In genomic region chr9:128296340-128297220, GRCh38 we compare ENCODE assay signal across 27 cellular contexts. TPM values are rescaled to one million over a fixed set of nuclear protein-coding genes. Genes with fewer than 3 reads are reported as not detected.
A peak's percentile ranks its signal among the peaks of the same experiment; 100 is the strongest.
DNase-seq lines count a peak whose midpoint lies in the region; ATAC-seq, FAIRE-seq and TF ChIP-seq lines count a peak whose summit lies in the region.
"Had no signal": no experiment of that assay in that cellular context is flagged by ENCODE, and none has a peak within 500 bp of the region (broad histone marks: within the 10 kb centered on the region; RNA-seq: fewer than 3 reads in every experiment).

No MANE protein-coding gene starts in this region.

- H3K9me3 Mint-ChIP-seq in effector memory CD8-positive, alpha-beta T cell, result no peaks in the 10 kb centered on the region
- H3K9me3 Mint-ChIP-seq: activated T-cell treated with anti-CD3 and anti-CD28 coated beads, Interleukin-2, amount 50 U/mL, for 24 hours; CD4-positive, CD25-positive, alpha-beta regulatory T cell; dendritic cell treated with granulocyte-macrophage colony-stimulating factor and Interleukin-4, amounts not matched to agents 40 ng/mL and 50 ng/mL, for 4 days; stimulated activated naive CD8-positive, alpha-beta T cell treated with anti-CD3 and anti-CD28 coated beads, Interleukin-15, Interleukin-2, amounts not matched to agents 100 ng/mL and 50 ng/mL, for 24 hours; T-helper 2 cell treated with Interferon-gamma antibody and Interleukin-4, amounts not matched to agents 5 μg/mL and 100 μg/mL, for 36 hours had no signal

- H4K91ac ChIP-seq in IMR-90 (ENCODE audit: insufficient read depth, low read depth, low read length), result peak overlapping the region; percentile 63
- no peak overlapping the region for H4K91ac ChIP-seq in trophoblast cell (ENCODE audit: low read depth, low read length)

- H2BK120ac ChIP-seq in IMR-90 (ENCODE audit: low read depth, low read length) (peak overlapping the region; percentile 46), trophoblast cell (ENCODE audit: insufficient read depth, low read length, poor library complexity) (no peak overlapping the region)

- no peak overlapping the region for H2BK12ac ChIP-seq in trophoblast cell (ENCODE audit: low read length)

- H2AFZ ChIP-seq in IMR-90 (replicated peaks; ENCODE audit: low read length, poor library complexity) (no peak overlapping the region), trophoblast cell (ENCODE audit: insufficient read depth, low read length, poor library complexity) (no peak overlapping the region)

- no peaks in the 10 kb centered on the region for H3K4me1 Mint-ChIP-seq in effector memory CD8-positive, alpha-beta T cell (ENCODE audit: low read depth in 2 of 2)

- H4K8ac ChIP-seq in IMR-90 (ENCODE audit: low read depth in 2 of 2, low read length in 2 of 2) (peak overlapping the region in 1 of 2 experiments; percentile 35; a peak in 1 of 4 replicates), trophoblast cell (ENCODE audit: low read depth, low read length) (no peak overlapping the region)

- H3K4me3 ChIP-seq in IMR-90 (ENCODE audit: insufficient read depth, low read depth, low read length), result no peak overlapping the region
- H3K4me3 ChIP-seq in fibroblast of villous mesenchyme (ENCODE audit: low read depth, low read length), result no peak overlapping the region
- H3K4me3 ChIP-seq in trophoblast cell (ENCODE audit: low read depth, low read length), result no peak overlapping the region
- H3K4me3 ChIP-seq: spleen, tibial artery had no signal

- FAIRE-seq in H54 (lab: Jason Lieb, UNC), result no peak
- FAIRE-seq: islet of Langerhans had no signal

- no peak overlapping the region for H4K12ac ChIP-seq in trophoblast cell (ENCODE audit: low read depth, low read length)

- H3K14ac ChIP-seq in IMR-90 (replicated peaks; ENCODE audit: low read depth, low read length) (peak overlapping the region; percentile 72; the same call in 1 of the 2 replicates), trophoblast cell (ENCODE audit: low read length) (no peak overlapping the region)

- peak overlapping the region; percentile 93 for H2AK5ac ChIP-seq in IMR-90 (ENCODE audit: low read depth, low read length)
- H2AK5ac ChIP-seq in trophoblast cell (ENCODE audit: low read length), result no peak overlapping the region

- no peak overlapping the region for H3K27ac ChIP-seq in IMR-90 (ENCODE audit: insufficient read depth, low read length)
- peak overlapping the region; percentile 71 for H3K27ac ChIP-seq in RWPE1
- no peak overlapping the region for H3K27ac ChIP-seq in trophoblast cell (ENCODE audit: low read depth, low read length)
- H3K27ac ChIP-seq: KMS-11, tibial artery had no signal

- TF ChIP-seq CTCF in IMR-90 (conservative IDR thresholded peaks at IDR 0.05; ENCODE audit: low read depth, low read length), result no peak
- no peak for TF ChIP-seq CTCF in RWPE1 (conservative IDR thresholded peaks at IDR 0.05; ENCODE audit: low read depth)
- TF ChIP-seq CTCF in fibroblast of villous mesenchyme (IDR thresholded peaks at IDR 0.05; ENCODE audit: insufficient read depth, low read depth, low read length), result no peak

- H3K9me1 ChIP-seq in IMR-90 (ENCODE audit: insufficient read depth, low read length), result peaks cover 8% of the 10 kb centered on the region; the same call in 1 of the 2 replicates

- CTCF ChIA-PET in IMR-90 (lab: Yijun Ruan, JAX) (interaction anchor here (1.0 to 1.8 kb wide), 3 partner anchors 10 to 66 kb away, joined by 3 to 8 read pairs (median 6); no protein-coding TSS in a partner anchor), RWPE1 (lab: Yijun Ruan, JAX) (interaction anchor here (0.6 to 4.8 kb wide), 8 partner anchors 8 to 66 kb away, joined by 3 to 48 read pairs (median 4); no protein-coding TSS in a partner anchor)

- dilution Hi-C loops in IMR-90 (cut with HindIII; ENCODE audit: low sequenced_read_pairs, unreplicated experiment), result no loop called here

- H3K4me1 ChIP-seq in IMR-90 (ENCODE audit: control insufficient read depth, insufficient read depth, low read length), result peaks cover 5% of the 10 kb centered on the region
- peaks cover 9 to 15% of the 10 kb centered on the region in 2 experiments for H3K4me1 ChIP-seq in trophoblast cell (ENCODE audit: control insufficient read depth in 1 of 2, insufficient read depth in 2 of 2, low read length in 2 of 2)
- H3K4me1 ChIP-seq: tibial artery had no signal

- WGBS in IMR-90 (ENCODE audit: extremely low coverage in 2 of 2, insufficient read length in 1 of 2), 2 experiments, result 96% methylated on average over 5 of the region's 16 CpGs; no CpG with 5 or more reads in 1 of the 2 experiments
- no CpG with 5 or more reads among the region's 16 CpGs for WGBS in trophoblast cell (ENCODE audit: extremely low coverage, insufficient coverage, insufficient read length)

- peak overlapping the region; percentile 79 for H2AK9ac ChIP-seq in IMR-90 (replicated peaks; ENCODE audit: low read depth, low read length, poor library complexity)

- H3K4me3 Mint-ChIP-seq in effector memory CD8-positive, alpha-beta T cell, result no peak overlapping the region
- H3K4me3 Mint-ChIP-seq: activated T-cell treated with anti-CD3 and anti-CD28 coated beads, Interleukin-2, amount 50 U/mL, for 24 hours; dendritic cell treated with granulocyte-macrophage colony-stimulating factor and Interleukin-4, amounts not matched to agents 40 ng/mL and 50 ng/mL, for 4 days; naive thymus-derived CD4-positive, alpha-beta T cell; stimulated activated naive CD8-positive, alpha-beta T cell treated with anti-CD3 and anti-CD28 coated beads, Interleukin-15, Interleukin-2, amounts not matched to agents 100 ng/mL and 50 ng/mL, for 24 hours; T-helper 2 cell treated with Interferon-gamma antibody and Interleukin-4, amounts not matched to agents 5 μg/mL and 100 μg/mL, for 36 hours had no signal

- H3K18ac ChIP-seq in IMR-90 (ENCODE audit: low read depth, low read length) (no peak overlapping the region), trophoblast cell (ENCODE audit: low read length) (no peak overlapping the region)

- H2BK5ac ChIP-seq in IMR-90 (ENCODE audit: low read depth, low read length, poor library complexity, severe bottlenecking) (no peak overlapping the region), trophoblast cell (ENCODE audit: low read depth, low read length, poor library complexity) (no peak overlapping the region)

- peaks cover 0 to 5% of the 10 kb centered on the region in 2 experiments; a peak in 1 of 4 replicates for H3K79me1 ChIP-seq in IMR-90 (ENCODE audit: low read depth in 1 of 2, low read length in 2 of 2)
- no peaks in the 10 kb centered on the region for H3K79me1 ChIP-seq in trophoblast cell (ENCODE audit: low read length)

- ATAC-seq in IMR-90 (ENCODE audit: low read depth), result no peak
- ATAC-seq in effector memory CD8-positive, alpha-beta T cell (replicated peaks), result no peak
- no peak for ATAC-seq in GM18870 (IDR thresholded peaks at IDR 0.05; ENCODE audit: unreplicated experiment)
- ATAC-seq: naive thymus-derived CD4-positive, alpha-beta T cell had no signal

- H3K27me3 ChIP-seq in IMR-90 (ENCODE audit: control insufficient read depth, insufficient read depth, low read length) (no peaks in the 10 kb centered on the region), trophoblast cell (ENCODE audit: insufficient read depth, low read length) (no peaks in the 10 kb centered on the region)
- H3K27me3 ChIP-seq: spleen, tibial artery had no signal

- POLR2A ChIA-PET in IMR-90 (lab: Charles Lee; ENCODE audit: unreplicated experiment), result no interaction called here
- POLR2A ChIA-PET in RWPE1 (lab: Yijun Ruan, JAX; ENCODE audit: low non-redundant PET), result no interaction called here

- no peaks in the 10 kb centered on the region for H3K27me3 Mint-ChIP-seq in effector memory CD8-positive, alpha-beta T cell
- H3K27me3 Mint-ChIP-seq: activated T-cell treated with anti-CD3 and anti-CD28 coated beads, Interleukin-2, amount 50 U/mL, for 24 hours; CD4-positive, CD25-positive, alpha-beta regulatory T cell; dendritic cell treated with granulocyte-macrophage colony-stimulating factor and Interleukin-4, amounts not matched to agents 40 ng/mL and 50 ng/mL, for 4 days; naive thymus-derived CD4-positive, alpha-beta T cell; stimulated activated naive CD8-positive, alpha-beta T cell treated with anti-CD3 and anti-CD28 coated beads, Interleukin-15, Interleukin-2, amounts not matched to agents 100 ng/mL and 50 ng/mL, for 24 hours had no signal

- DNase-seq in IMR-90 (peak; percentile 28), RWPE1 (ENCODE audit: low spot score) (no peak), fibroblast of villous mesenchyme (ENCODE audit: low read depth) (peak; percentile 38), trophoblast cell (peak; percentile 73 to 85), SW480 (ENCODE audit: low spot score) (no peak), H54 (ENCODE audit: insufficient read length, low spot score) (no peak)
- DNase-seq in effector memory CD8-positive, alpha-beta T cell, result no peak
- DNase-seq: activated naive CD4-positive, alpha-beta T cell treated with Interleukin-2 at 50 U/mL for 16 hours; activated T-cell treated with anti-CD3 and anti-CD28 coated beads, Interleukin-2, amount 50 U/mL, for 24 hours; anterior cingulate cortex; CD4-positive, CD25-positive, alpha-beta regulatory T cell; DMS 273 treated with DMSO at 0.1 percent for 48 hours; mammary epithelial cell; naive thymus-derived CD4-positive, alpha-beta T cell; NCI-H1048; NCI-H2227 treated with DMSO at 0.1 percent for 48 hours; retina; SK-N-SH; spleen; stimulated activated CD4-positive, alpha-beta T cell treated with anti-CD3 and anti-CD28 coated beads, Interleukin-4, amount 100 ng/mL, for 24 hours; tibial artery had no signal

- no peak overlapping the region for H3K56ac ChIP-seq in IMR-90 (ENCODE audit: extremely low read depth, insufficient read depth, low read length)

- intact Hi-C loops in IMR-90 (cut with micrococcal nuclease), result no loop called here

- no peak for TF ChIP-seq RAD21 in IMR-90 (IDR thresholded peaks at IDR 0.05; ENCODE audit: low read length)

- H3K4me2 ChIP-seq in IMR-90 (ENCODE audit: low read depth, low read length) (no peak overlapping the region), trophoblast cell (ENCODE audit: low read length) (no peak overlapping the region)
- H3K4me2 ChIP-seq: KMS-11, SK-N-SH had no signal

- H3K27ac Mint-ChIP-seq in effector memory CD8-positive, alpha-beta T cell, result no peak overlapping the region
- H3K27ac Mint-ChIP-seq: dendritic cell treated with granulocyte-macrophage colony-stimulating factor and Interleukin-4, amounts not matched to agents 40 ng/mL and 50 ng/mL, for 4 days; stimulated activated naive CD8-positive, alpha-beta T cell treated with anti-CD3 and anti-CD28 coated beads, Interleukin-15, Interleukin-2, amounts not matched to agents 100 ng/mL and 50 ng/mL, for 24 hours had no signal

- no peaks in the 10 kb centered on the region for H3K79me2 ChIP-seq in trophoblast cell (ENCODE audit: control insufficient read depth, insufficient read depth, low read length, poor library complexity)

- 0 out of 2 replicates have a peak overlapping the region, but pooled peaks have one; percentile 30 for H2BK20ac ChIP-seq in IMR-90 (ENCODE audit: low read depth, low read length)

- no peaks in the 10 kb centered on the region for H4K20me1 ChIP-seq in IMR-90 (ENCODE audit: insufficient read depth, low read length)

- peak overlapping the region; percentile 70; the same call in 1 of the 2 replicates for H3K4ac ChIP-seq in IMR-90 (ENCODE audit: low read depth, low read length)
- H3K4ac ChIP-seq in trophoblast cell (ENCODE audit: low read depth, low read length), result no peak overlapping the region

- H3K36me3 Mint-ChIP-seq in effector memory CD8-positive, alpha-beta T cell (ENCODE audit: insufficient read depth), result no peaks in the 10 kb centered on the region

- peak overlapping the region; percentile 74; the same call in 1 of the 3 replicates for H2BK15ac ChIP-seq in IMR-90 (ENCODE audit: low read depth, low read length)

- H3K9ac ChIP-seq in IMR-90 (ENCODE audit: low read depth, low read length) (no peak overlapping the region), trophoblast cell (ENCODE audit: low read length) (no peak overlapping the region)
- H3K9ac ChIP-seq: KMS-11 had no signal

- H3K36me3 ChIP-seq in IMR-90 (ENCODE audit: control insufficient read depth, insufficient read depth, low read length), result peaks cover 2% of the 10 kb centered on the region; the same call in 1 of the 2 replicates
- H3K36me3 ChIP-seq in trophoblast cell (ENCODE audit: control insufficient read depth in 1 of 2, insufficient read depth in 2 of 2, low read length in 2 of 2), result no peaks in the 10 kb centered on the region
- H3K36me3 ChIP-seq: spleen, tibial artery had no signal

- in situ Hi-C loops in IMR-90 (cut with MboI; ENCODE audit: low sequenced_read_pairs), result loop anchor here (10.0 kb wide), 1 partner anchor 258 kb away; the partner anchor contains the start of gene SPTAN1

- TF ChIP-seq POLR2A in IMR-90 (IDR thresholded peaks at IDR 0.05; ENCODE audit: low read depth, low read length) (no peak), H54 (IDR thresholded peaks at IDR 0.05; ENCODE audit: low read depth, low read length) (no peak)

- H3K23ac ChIP-seq in IMR-90 (ENCODE audit: low read depth, low read length) (0 out of 2 replicates have a peak overlapping the region, but pooled peaks have one; percentile 28), trophoblast cell (ENCODE audit: low read length) (no peak overlapping the region)

- no TSS peak for BruUV-seq in IMR-90 (replicated peaks; lab: Mats Ljungman, UMichigan)

- H3K9me3 ChIP-seq in IMR-90 (ENCODE audit: control insufficient read depth, insufficient read depth, low read length) (no peaks in the 10 kb centered on the region), trophoblast cell (ENCODE audit: insufficient read depth, low read depth, low read length) (no peaks in the 10 kb centered on the region)
- H3K9me3 ChIP-seq: SK-N-SH, spleen, tibial artery had no signal

- H4K5ac ChIP-seq in IMR-90 (ENCODE audit: low read depth, low read length), result no peak overlapping the region

RNA-seq across cellular contexts. Expression of gene SWI5, which starts 20.5 kb away (rescaled TPM):
- total RNA-seq in IMR-90 (2012; rRNA removed), result 37.5 and 38.9 TPM in 2 replicates
- polyA plus RNA-seq in IMR-90 (2012; rRNA removed), result 93.5 and 99.7 TPM in 2 replicates
- 67.9 and 73.4 TPM in 2 replicates for polyA plus RNA-seq in IMR-90 (2012; cell fraction: cytosol; rRNA removed)
- 21.7 and 25.2 TPM in 2 replicates for polyA plus RNA-seq in IMR-90 (2012; cell fraction: nucleus; rRNA removed; ENCODE audit: low replicate concordance)
- total RNA-seq in fibroblast of villous mesenchyme, result 26.7 and 31.1 TPM in 2 replicates
- polyA plus RNA-seq in trophoblast cell (2013), result 42.0 and 44.4 TPM in 2 replicates

RNA-seq across cellular contexts. Expression of gene GOLGA2, which starts 20.8 kb away (rescaled TPM):
- total RNA-seq in IMR-90 (2012; rRNA removed) (118 TPM in 2 replicates), fibroblast of villous mesenchyme (114 and 116 TPM in 2 replicates)
- 124 and 146 TPM in 2 replicates for polyA plus RNA-seq in IMR-90 (2012; rRNA removed)
- 69.6 and 69.8 TPM in 2 replicates for polyA plus RNA-seq in IMR-90 (2012; cell fraction: cytosol; rRNA removed)
- 168 and 324 TPM in 2 replicates for polyA plus RNA-seq in IMR-90 (2012; cell fraction: nucleus; rRNA removed; ENCODE audit: low replicate concordance)
- polyA plus RNA-seq in trophoblast cell (2013), result 93.4 and 99.9 TPM in 2 replicates

RNA-seq across cellular contexts. Expression of gene TRUB2, which starts 25.7 kb away (rescaled TPM):
- 16.7 and 21.3 TPM in 2 replicates for total RNA-seq in IMR-90 (2012; rRNA removed)
- 17.4 and 18.0 TPM in 2 replicates for polyA plus RNA-seq in IMR-90 (2012; rRNA removed)
- 11.0 TPM in 2 replicates for polyA plus RNA-seq in IMR-90 (2012; cell fraction: cytosol; rRNA removed)
- polyA plus RNA-seq in IMR-90 (2012; cell fraction: nucleus; rRNA removed; ENCODE audit: low replicate concordance), result 6.4 and 11.4 TPM in 2 replicates
- 17.7 and 20.6 TPM in 2 replicates for total RNA-seq in fibroblast of villous mesenchyme
- polyA plus RNA-seq in trophoblast cell (2013), result 13.3 and 13.9 TPM in 2 replicates

RNA-seq across cellular contexts. Expression of gene COQ4, which starts 26.1 kb away (rescaled TPM):
- total RNA-seq in IMR-90 (2012; rRNA removed) (20.0 and 20.1 TPM in 2 replicates), fibroblast of villous mesenchyme (22.0 and 32.5 TPM in 2 replicates)
- 40.7 and 41.4 TPM in 2 replicates for polyA plus RNA-seq in IMR-90 (2012; rRNA removed)
- 39.1 and 45.7 TPM in 2 replicates for polyA plus RNA-seq in IMR-90 (2012; cell fraction: cytosol; rRNA removed)
- polyA plus RNA-seq in IMR-90 (2012; cell fraction: nucleus; rRNA removed; ENCODE audit: low replicate concordance), result 112 and 183 TPM in 2 replicates
- polyA plus RNA-seq in trophoblast cell (2013), result 24.9 and 26.1 TPM in 2 replicates

RNA-seq across cellular contexts. Expression of gene SLC27A4, which starts 43.7 kb away (rescaled TPM):
- total RNA-seq in IMR-90 (2012; rRNA removed), result 9.2 and 9.7 TPM in 2 replicates
- 13.7 and 14.8 TPM in 2 replicates for polyA plus RNA-seq in IMR-90 (2012; rRNA removed)
- polyA plus RNA-seq in IMR-90 (2012; cell fraction: cytosol; rRNA removed), result 11.7 and 14.4 TPM in 2 replicates
- 10.3 and 25.2 TPM in 2 replicates for polyA plus RNA-seq in IMR-90 (2012; cell fraction: nucleus; rRNA removed; ENCODE audit: low replicate concordance)
- total RNA-seq in fibroblast of villous mesenchyme, result 21.3 and 22.9 TPM in 2 replicates
- 15.7 and 17.3 TPM in 2 replicates for polyA plus RNA-seq in trophoblast cell (2013)

Comparison
In these comparisons a context has a peak if more than half of its experiments do, and no peak if none do; other contexts are left out.
1. DNase-seq: peak in IMR-90 (single experiment), fibroblast of villous mesenchyme (single experiment) and trophoblast cell (2 of 2); none in RWPE1 (single experiment), effector memory CD8-positive, alpha-beta T cell (0 of 3), SW480 (single experiment) and H54 (single experiment).